24 cellular contexts compared by ENCODE assay signal in genomic region chr1:113416515-113416914, GRCh38. TPM values are rescaled to one million over a fixed set of nuclear protein-coding genes. Genes with fewer than 3 reads are reported as not detected.
A peak's percentile ranks its signal among the peaks of the same experiment; 100 is the strongest.
DNase-seq lines count a peak whose midpoint lies in the region; ATAC-seq and TF ChIP-seq lines count a peak whose summit lies in the region.
"Had no signal": no experiment of that assay in that cellular context is flagged by ENCODE, and none has a peak within 500 bp of the region (broad histone marks: within the 10 kb centered on the region; RNA-seq: fewer than 3 reads in every experiment).

No MANE protein-coding gene starts in this region.

- TF ChIP-seq CTCF in HEK293 (tag by site-specific recombination; IDR thresholded peaks at IDR 0.05), result no peak
- no peak for TF ChIP-seq CTCF in OCI-LY7 (conservative IDR thresholded peaks at IDR 0.05; ENCODE audit: low read length)

- no peak overlapping the region for H4K91ac ChIP-seq in mesenchymal stem cell (ENCODE audit: low read length)

- H3K4me1 Mint-ChIP-seq in naive thymus-derived CD4-positive, alpha-beta T cell, result peaks cover 0 to 5% (median 0%) of the 10 kb centered on the region in 7 donors
- H3K4me1 Mint-ChIP-seq: stimulated activated effector memory CD8-positive, alpha-beta T cell treated with anti-CD3 and anti-CD28 coated beads, Interleukin-12 subunit alpha, Interleukin-12 subunit beta, amount 100 ng/mL, for 72 hours had no signal

- H3K4me3 Mint-ChIP-seq in naive thymus-derived CD4-positive, alpha-beta T cell, result peak overlapping the region in 1 of 10 donors; percentile 34
- H3K4me3 Mint-ChIP-seq: activated CD8-positive, alpha-beta T cell treated with anti-CD3 and anti-CD28 coated beads, Interleukin-2, amount 10 ng/mL, durations not matched to agents 7 days and 5 days; stimulated activated effector memory CD8-positive, alpha-beta T cell treated with anti-CD3 and anti-CD28 coated beads, Interleukin-12 subunit alpha, Interleukin-12 subunit beta, amount 100 ng/mL, for 72 hours; T-helper 2 cell treated with Interferon-gamma antibody and Interleukin-4, amounts not matched to agents 5 μg/mL and 100 μg/mL, for 36 hours had no signal

- H3K14ac ChIP-seq in mesenchymal stem cell (ENCODE audit: low read length in 2 of 2), result no peak overlapping the region

- H2AFZ ChIP-seq in OCI-LY7 (ENCODE audit: low read length) (no peak overlapping the region), mesenchymal stem cell (ENCODE audit: low read depth, low read length) (no peak overlapping the region)

- H3K4ac ChIP-seq in mesenchymal stem cell (ENCODE audit: low read depth in 1 of 2, low read length in 2 of 2), result no peak overlapping the region

- no peak overlapping the region for H2BK120ac ChIP-seq in mesenchymal stem cell (ENCODE audit: low read depth, low read length)

- H3K18ac ChIP-seq in mesenchymal stem cell (ENCODE audit: low read depth in 1 of 2, low read length in 2 of 2), result no peak overlapping the region

- no peak overlapping the region for H4K8ac ChIP-seq in mesenchymal stem cell (ENCODE audit: low read length)

- H3K36me3 ChIP-seq in HEK293 (ENCODE audit: control insufficient read depth in 2 of 2, insufficient read depth in 1 of 2, low read length in 2 of 2), result no peaks in the 10 kb centered on the region
- no peaks in the 10 kb centered on the region for H3K36me3 ChIP-seq in OCI-LY7 (ENCODE audit: insufficient read depth, low read length)
- H3K36me3 ChIP-seq in naive thymus-derived CD4-positive, alpha-beta T cell (ENCODE audit: control insufficient read depth in 2 of 3, insufficient read depth in 3 of 3, low read length in 3 of 3), result no peaks in the 10 kb centered on the region
- H3K36me3 ChIP-seq in mesenchymal stem cell (ENCODE audit: control insufficient read depth in 1 of 2, insufficient read depth in 2 of 2, low read depth in 1 of 2, low read length in 2 of 2), result no peaks in the 10 kb centered on the region
- H3K36me3 ChIP-seq: MG63, pancreas, transverse colon had no signal

- no peak overlapping the region for H2BK15ac ChIP-seq in mesenchymal stem cell (ENCODE audit: low read depth, poor library complexity, severe bottlenecking)

- H3K9ac ChIP-seq in mesenchymal stem cell (ENCODE audit: low read length), result no peak overlapping the region

- H3K4me1 ChIP-seq in HEK293 (ENCODE audit: control insufficient read depth, insufficient read depth, low read length), result 0 out of 2 replicates have a peak, but pooled peaks cover 3% of the 10 kb centered on the region
- H3K4me1 ChIP-seq in OCI-LY7 (ENCODE audit: insufficient read depth, low read length, poor library complexity, severe bottlenecking), result no peaks in the 10 kb centered on the region
- no peaks in the 10 kb centered on the region for H3K4me1 ChIP-seq in naive thymus-derived CD4-positive, alpha-beta T cell (ENCODE audit: control insufficient read depth in 2 of 2, insufficient read depth in 2 of 2, low read length in 2 of 2)
- no peaks in the 10 kb centered on the region for H3K4me1 ChIP-seq in mesenchymal stem cell (ENCODE audit: control insufficient read depth, insufficient read depth, low read depth, low read length)

- H3K27ac ChIP-seq in HEK293 (ENCODE audit: extremely low read depth, low read depth, low read length) (no peak overlapping the region), OCI-LY7 (ENCODE audit: low read depth, low read length, poor library complexity, severe bottlenecking) (no peak overlapping the region), mesenchymal stem cell (ENCODE audit: low read length, poor library complexity, severe bottlenecking) (no peak overlapping the region)
- no peak overlapping the region for H3K27ac ChIP-seq in naive thymus-derived CD4-positive, alpha-beta T cell (ENCODE audit: low read depth, low read length)
- H3K27ac ChIP-seq: epithelial cell of prostate, pancreas, transverse colon had no signal

- no peaks in the 10 kb centered on the region for H4K20me1 ChIP-seq in OCI-LY7 (ENCODE audit: insufficient read depth, low read length)

- POLR2A ChIA-PET in HEK293 (lab: Yijun Ruan, JAX) (no interaction called here), OCI-LY7 (lab: Charles Lee) (no interaction called here)
- POLR2A ChIA-PET in naive thymus-derived CD4-positive, alpha-beta T cell (lab: Charles Lee), result interaction anchor here (0.7 to 1.5 kb wide), 2 partner anchors 11 to 25 kb away, joined by 3 to 6 read pairs; no protein-coding TSS in a partner anchor

- H3K4me2 ChIP-seq in OCI-LY7 (ENCODE audit: low read length) (no peak overlapping the region), mesenchymal stem cell (ENCODE audit: low read length, poor library complexity, severe bottlenecking) (no peak overlapping the region)

- no peaks in the 10 kb centered on the region for H3K27me3 Mint-ChIP-seq in naive thymus-derived CD4-positive, alpha-beta T cell

- WGBS in mesenchymal stem cell, result 90% methylated on average over 2 of the region's 2 CpGs

- no peak overlapping the region for H2BK5ac ChIP-seq in mesenchymal stem cell (ENCODE audit: low read depth, low read length, poor library complexity, severe bottlenecking)

- H3K27me3 ChIP-seq in naive thymus-derived CD4-positive, alpha-beta T cell (ENCODE audit: control insufficient read depth in 2 of 2, insufficient read depth in 2 of 2, low read length in 2 of 2), result no peaks in the 10 kb centered on the region
- H3K27me3 ChIP-seq in mesenchymal stem cell (ENCODE audit: control insufficient read depth in 1 of 2, insufficient read depth in 1 of 2, low read length in 2 of 2), result no peaks in the 10 kb centered on the region
- H3K27me3 ChIP-seq: MG63, pancreas, transverse colon had no signal

- CTCF ChIA-PET in HEK293 (lab: Yijun Ruan, JAX) (no interaction called here), OCI-LY7 (lab: Charles Lee; ENCODE audit: unreplicated experiment) (no interaction called here)
- CTCF ChIA-PET in naive thymus-derived CD4-positive, alpha-beta T cell (lab: Charles Lee), result no interaction called here

- no peak overlapping the region for H2BK12ac ChIP-seq in mesenchymal stem cell (ENCODE audit: low read length in 2 of 2)

- no peak overlapping the region for H3K23ac ChIP-seq in mesenchymal stem cell (ENCODE audit: low read length in 2 of 2)

- peaks cover 2% of the 10 kb centered on the region for H3K79me1 ChIP-seq in mesenchymal stem cell (replicated peaks; ENCODE audit: low read length, poor library complexity, severe bottlenecking)

- H3K27ac Mint-ChIP-seq in naive thymus-derived CD4-positive, alpha-beta T cell, result peak overlapping the region in 5 of 9 donors; percentile 27 to 81 (median 75)
- H3K27ac Mint-ChIP-seq: activated CD8-positive, alpha-beta T cell treated with anti-CD3 and anti-CD28 coated beads, Interleukin-2, amount 10 ng/mL, durations not matched to agents 7 days and 5 days; activated naive CD4-positive, alpha-beta T cell treated with anti-CD3 and anti-CD28 coated beads, Interleukin-2, amount 50 U/mL, for 72 hours; stimulated activated effector memory CD8-positive, alpha-beta T cell treated with anti-CD3 and anti-CD28 coated beads, Interleukin-12 subunit alpha, Interleukin-12 subunit beta, amount 100 ng/mL, for 72 hours; T-helper 2 cell treated with Interferon-gamma antibody and Interleukin-4, amounts not matched to agents 5 μg/mL and 100 μg/mL, for 36 hours had no signal

- no peak overlapping the region for H2AK5ac ChIP-seq in mesenchymal stem cell (ENCODE audit: low read length, severe bottlenecking)

- H3K79me2 ChIP-seq in OCI-LY7 (ENCODE audit: insufficient read depth, low read depth, low read length), result no peaks in the 10 kb centered on the region

- H3K4me3 ChIP-seq in HEK293 (ENCODE audit: low read depth, low read length), result no peak overlapping the region
- H3K4me3 ChIP-seq in OCI-LY7 (ENCODE audit: low read depth, low read length, poor library complexity, severe bottlenecking), result no peak overlapping the region
- H3K4me3 ChIP-seq in naive thymus-derived CD4-positive, alpha-beta T cell (ENCODE audit: low read length), result no peak overlapping the region
- no peak overlapping the region for H3K4me3 ChIP-seq in mesenchymal stem cell (ENCODE audit: insufficient read depth in 1 of 2, low read depth in 1 of 2, low read length in 2 of 2)
- H3K4me3 ChIP-seq: MG63, pancreas, transverse colon had no signal

- peaks cover 0 to 17% (median 5%) of the 10 kb centered on the region in 11 donors for H3K9me3 Mint-ChIP-seq in naive thymus-derived CD4-positive, alpha-beta T cell
- H3K9me3 Mint-ChIP-seq: activated naive CD4-positive, alpha-beta T cell treated with anti-CD3 and anti-CD28 coated beads, Interleukin-2, amount 50 U/mL, for 72 hours had no signal

- BruUV-seq in OCI-LY7 (replicated peaks; lab: Mats Ljungman, UMichigan), result no TSS peak

- H3K9me2 ChIP-seq in OCI-LY7 (ENCODE audit: insufficient read depth, low read length), result no peaks in the 10 kb centered on the region

- H3K9me3 ChIP-seq in HEK293 (ENCODE audit: control insufficient read depth, insufficient read depth, low read depth, low read length), result no peaks in the 10 kb centered on the region
- H3K9me3 ChIP-seq in OCI-LY7 (ENCODE audit: low read length), result no peaks in the 10 kb centered on the region
- H3K9me3 ChIP-seq in naive thymus-derived CD4-positive, alpha-beta T cell (ENCODE audit: control insufficient read depth in 2 of 3, low read length in 3 of 3), result no peaks in the 10 kb centered on the region
- no peaks in the 10 kb centered on the region for H3K9me3 ChIP-seq in mesenchymal stem cell (ENCODE audit: control insufficient read depth, low read length)
- H3K9me3 ChIP-seq: pancreas, transverse colon had no signal

- no peak for ATAC-seq in naive thymus-derived CD4-positive, alpha-beta T cell
- ATAC-seq: activated CD8-positive, alpha-beta T cell treated with anti-CD3 and anti-CD28 coated beads, Interleukin-2, amount 10 ng/mL, durations not matched to agents 7 days and 5 days; activated naive CD4-positive, alpha-beta T cell treated with anti-CD3 and anti-CD28 coated beads, Interleukin-2, amount 50 U/mL, for 72 hours; left cardiac atrium; stimulated activated effector memory CD8-positive, alpha-beta T cell treated with anti-CD3 and anti-CD28 coated beads, Interleukin-12 subunit alpha, Interleukin-12 subunit beta, amount 100 ng/mL, for 72 hours had no signal

- intact Hi-C loops in OCI-LY7 (cut with micrococcal nuclease; ENCODE audit: unreplicated experiment), result no loop called here
- intact Hi-C loops in naive thymus-derived CD4-positive, alpha-beta T cell (cut with micrococcal nuclease), result loop anchor here in 1 of 2 donors (10.0 kb wide), 1 partner anchor 518 kb away; no protein-coding TSS in a partner anchor

- H3K36me3 Mint-ChIP-seq in naive thymus-derived CD4-positive, alpha-beta T cell, result peaks cover 0 to 8% (median 4%) of the 10 kb centered on the region in 5 donors
- H3K36me3 Mint-ChIP-seq: stimulated activated effector memory CD8-positive, alpha-beta T cell treated with anti-CD3 and anti-CD28 coated beads, Interleukin-12 subunit alpha, Interleukin-12 subunit beta, amount 100 ng/mL, for 72 hours had no signal

- DNase-seq in SIG-M5 treated with dmso at 0.1 percent for 504 hours (lab: John Stamatoyannopoulos, UW; ENCODE audit: unreplicated experiment) (peak; percentile 11), SIG-M5 (lab: John Stamatoyannopoulos, UW) (no peak), OCI-LY7 (ENCODE audit: low spot score) (peak; percentile 8), cerebellum (ENCODE audit: low spot score) (no peak), mesenchymal stem cell (no peak)
- DNase-seq in naive thymus-derived CD4-positive, alpha-beta T cell, result no peak
- DNase-seq in effector CD8-positive, alpha-beta T cell (lab: John Stamatoyannopoulos, UW), result no peak
- DNase-seq: activated CD8-positive, alpha-beta T cell treated with anti-CD3 and anti-CD28 coated beads, Interleukin-2, amount 10 ng/mL, durations not matched to agents 7 days and 5 days; anterior cingulate cortex; DMS 273 treated with DMSO at 0.1 percent for 48 hours; hypothalamus; KG1; left cardiac atrium; mammary epithelial cell; MG63; NCI-H187; NCI-H345; pancreas; transverse colon had no signal

RNA-seq across cellular contexts. Expression of gene MAGI3, which starts 26.2 kb away (rescaled TPM):
- 2.9 and 4.7 TPM in 2 replicates for total RNA-seq in OCI-LY7 (2014; rRNA removed; shearing (Covaris generic))
- total RNA-seq in OCI-LY7 (2022) (7.8 and 8.5 TPM in 2 replicates), cerebellum (22.2 TPM)
- total RNA-seq in naive thymus-derived CD4-positive, alpha-beta T cell, result 1 to 10 TPM; 5.7 to 8.8 (median 7.2) TPM
- 1 to 10 TPM; 3.6 to 6.6 TPM for polyA plus RNA-seq in naive thymus-derived CD4-positive, alpha-beta T cell
- polyA plus RNA-seq in mesenchymal stem cell (2013, experiment 1 of 2), result 2.7 TPM
- 2.6 TPM for polyA plus RNA-seq in mesenchymal stem cell (2013, experiment 2 of 2)

Comparison
In these comparisons a context has a peak if more than half of its experiments do, and no peak if none do; other contexts are left out.
1. DNase-seq: peak in SIG-M5 treated with dmso at 0.1 percent for 504 hours (single experiment) and OCI-LY7 (single experiment); none in SIG-M5 (single experiment), naive thymus-derived CD4-positive, alpha-beta T cell (0 of 9), cerebellum (single experiment), mesenchymal stem cell (single experiment) and effector CD8-positive, alpha-beta T cell (single experiment).